Comparison of ENCODE assay signal across 8 cellular contexts in the genomic region with DNA sequence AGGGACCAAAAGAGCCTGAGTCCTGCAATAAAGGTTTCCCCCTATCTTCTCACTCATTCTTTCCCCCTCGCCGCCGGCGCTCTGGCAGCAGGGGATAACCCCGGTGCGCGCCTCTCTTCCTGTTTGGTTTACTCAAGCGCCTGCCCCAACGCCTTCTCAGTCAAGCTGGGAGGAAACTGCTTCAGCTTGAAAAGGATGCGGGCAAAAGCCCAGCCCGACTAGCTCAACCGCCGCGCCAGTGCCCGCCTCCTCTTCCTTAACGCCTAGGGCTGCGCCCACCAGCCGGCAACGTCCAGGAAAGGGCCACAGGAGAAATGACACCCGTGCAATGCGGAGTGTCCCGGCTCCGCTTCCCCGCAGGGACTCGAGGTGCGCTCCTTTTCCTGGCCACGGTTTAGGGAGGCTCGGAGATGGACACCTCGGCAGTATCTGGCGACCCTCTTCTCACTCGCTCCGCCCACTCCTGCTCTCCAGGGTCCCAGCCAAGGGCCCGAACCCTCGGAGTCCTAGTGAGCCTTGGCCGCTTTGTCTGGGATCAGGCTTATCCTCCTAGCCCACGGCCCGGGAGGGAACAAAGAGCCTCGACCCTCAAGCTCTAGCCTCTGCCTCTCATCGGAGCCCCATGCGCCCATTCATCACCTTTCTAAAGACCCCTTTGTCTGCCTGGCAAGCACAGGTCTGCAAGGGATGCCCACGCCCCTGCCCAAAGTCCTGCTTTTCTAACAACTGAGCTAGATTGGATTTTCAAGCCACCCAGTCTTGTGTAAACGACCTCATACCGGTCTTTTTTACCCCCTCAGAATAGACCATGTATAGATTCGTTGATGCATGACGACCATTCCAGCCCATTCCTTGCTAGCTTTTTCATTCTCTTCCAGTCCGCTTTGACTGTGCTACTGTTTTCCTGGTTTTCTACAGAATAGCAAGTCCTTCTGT. TPM values are rescaled to one million over a fixed set of nuclear protein-coding genes. Genes with fewer than 3 reads are reported as not detected.
DNase-seq lines count a peak whose midpoint lies in the region; ATAC-seq and TF ChIP-seq lines count a peak whose summit lies in the region.

No MANE protein-coding gene starts in this region.

- H3F3A ChIP-seq in OCI-LY1 (ENCODE audit: insufficient read depth, low read length), result 0 out of 2 replicates have a peak, but pooled peaks cover 4% of the 10 kb centered on the region

- H4K20me1 ChIP-seq in OCI-LY1 (ENCODE audit: insufficient read depth, low read length), result no peaks in the 10 kb centered on the region

- peaks cover 15% of the 10 kb centered on the region; the same call in 1 of the 2 replicates for H3K79me2 ChIP-seq in OCI-LY1 (ENCODE audit: insufficient read depth, low read length)

- peaks cover 54% of the 10 kb centered on the region for H3K4me1 Mint-ChIP-seq in activated T-cell treated with anti-CD3 and anti-CD28 coated beads, Interleukin-2, amount 50 U/mL, for 24 hours (ENCODE audit: low read depth)

- H3K9ac ChIP-seq in OCI-LY1 (ENCODE audit: low read length) (peak overlapping the region; percentile 74), subcutaneous abdominal adipose tissue (ENCODE audit: low read length in 5 of 5) (peak overlapping the region in 3 of 5 donors; percentile 7 to 83 (median 68))

- H3K27ac Mint-ChIP-seq in activated T-cell treated with anti-CD3 and anti-CD28 coated beads, Interleukin-2, amount 50 U/mL, for 24 hours, result peak overlapping the region; percentile 99

- H3K4me3 ChIP-seq in OCI-LY1 (ENCODE audit: low read depth, low read length, poor library complexity, severe bottlenecking) (peak overlapping the region; percentile 87), fibroblast of the aortic adventitia (ENCODE audit: low read depth, low read length) (peak overlapping the region; percentile 68), neuron (ENCODE audit: low read length) (peak overlapping the region; percentile 80), subcutaneous abdominal adipose tissue (ENCODE audit: low read depth in 1 of 5, low read length in 5 of 5) (peak overlapping the region; percentile 75 to 91 (median 80))

- no peak for TF ChIP-seq CTCF in OCI-LY1 (IDR thresholded peaks at IDR 0.05; ENCODE audit: low read length)
- no peak for TF ChIP-seq CTCF in fibroblast of the aortic adventitia (IDR thresholded peaks at IDR 0.05; ENCODE audit: insufficient read depth, low read length)

- DNase-seq in AML-193 (lab: John Stamatoyannopoulos, UW) (peak; percentile 90 to 91), GM19238 (ENCODE audit: insufficient read length, low spot score) (peak; percentile 24), fibroblast of the aortic adventitia (ENCODE audit: low read depth) (peak; percentile 41)
- peak; percentile 91 for DNase-seq in activated T-cell treated with anti-CD3 and anti-CD28 coated beads, Interleukin-2, amount 50 U/mL, for 24 hours

- H3K36me3 ChIP-seq in OCI-LY1 (ENCODE audit: insufficient read depth, low read length), result peaks cover 8% of the 10 kb centered on the region; the same call in 1 of the 2 replicates
- no peaks in the 10 kb centered on the region for H3K36me3 ChIP-seq in neuron (ENCODE audit: insufficient read depth, low read length)
- H3K36me3 ChIP-seq in subcutaneous abdominal adipose tissue (ENCODE audit: control insufficient read depth in 5 of 5, insufficient read depth in 5 of 5, low read length in 5 of 5), result no peaks in the 10 kb centered on the region

- H3K27ac ChIP-seq in OCI-LY1 (ENCODE audit: low read depth, low read length, poor library complexity, severe bottlenecking), result peak overlapping the region; percentile 97
- H3K27ac ChIP-seq in subcutaneous abdominal adipose tissue (ENCODE audit: low read depth, low read length), result peak overlapping the region; percentile 77

- H3K27me3 Mint-ChIP-seq in activated T-cell treated with anti-CD3 and anti-CD28 coated beads, Interleukin-2, amount 50 U/mL, for 24 hours, result no peaks in the 10 kb centered on the region

- peak overlapping the region; percentile 93 for H3K4me3 Mint-ChIP-seq in activated T-cell treated with anti-CD3 and anti-CD28 coated beads, Interleukin-2, amount 50 U/mL, for 24 hours

- peak; percentile 38 for ATAC-seq in HG03457 (IDR thresholded peaks at IDR 0.05; ENCODE audit: unreplicated experiment)

- H3K4me1 ChIP-seq in OCI-LY1 (ENCODE audit: insufficient read depth, low read length, severe bottlenecking) (peaks cover 44% of the 10 kb centered on the region), neuron (ENCODE audit: insufficient read depth, low read length) (peaks cover 10% of the 10 kb centered on the region), subcutaneous abdominal adipose tissue (ENCODE audit: control insufficient read depth in 5 of 5, insufficient read depth in 5 of 5, low read length in 5 of 5) (peaks cover 2 to 58% (median 48%) of the 10 kb centered on the region in 5 donors)

- peaks cover 3% of the 10 kb centered on the region for H3K9me3 Mint-ChIP-seq in activated T-cell treated with anti-CD3 and anti-CD28 coated beads, Interleukin-2, amount 50 U/mL, for 24 hours

- no peaks in the 10 kb centered on the region for H3K9me2 ChIP-seq in OCI-LY1 (ENCODE audit: low read depth, low read length)

- H3K4me2 ChIP-seq in OCI-LY1 (ENCODE audit: low read length), result peak overlapping the region; percentile 77

- H3K36me3 Mint-ChIP-seq in activated T-cell treated with anti-CD3 and anti-CD28 coated beads, Interleukin-2, amount 50 U/mL, for 24 hours (ENCODE audit: low read depth), result peaks cover 74% of the 10 kb centered on the region

- no peaks in the 10 kb centered on the region for H3K9me3 ChIP-seq in OCI-LY1 (ENCODE audit: low read length)
- no peaks in the 10 kb centered on the region for H3K9me3 ChIP-seq in neuron (ENCODE audit: low read length)
- H3K9me3 ChIP-seq in subcutaneous abdominal adipose tissue (ENCODE audit: control insufficient read depth in 5 of 5, low read length in 5 of 5), result no peaks in the 10 kb centered on the region

- H3K27me3 ChIP-seq in OCI-LY1 (ENCODE audit: insufficient read depth, low read length) (no peaks in the 10 kb centered on the region), neuron (ENCODE audit: insufficient read depth, low read length) (no peaks in the 10 kb centered on the region), subcutaneous abdominal adipose tissue (ENCODE audit: control insufficient read depth in 5 of 5, insufficient read depth in 4 of 5, low read length in 5 of 5) (peaks cover 0 to 19% (median 15%) of the 10 kb centered on the region in 5 donors)

- no peak overlapping the region for H2AFZ ChIP-seq in OCI-LY1 (ENCODE audit: low read length)
- H2AFZ ChIP-seq in neuron (ENCODE audit: low read depth, low read length), result peak overlapping the region; percentile 39

RNA-seq across cellular contexts. Expression of gene ST8SIA4, which starts 2.0 kb away (rescaled TPM):
- total RNA-seq in fibroblast of the aortic adventitia (ENCODE audit: low replicate concordance), result 0.25 and 0.54 TPM in 2 replicates

Comparison
In these comparisons a context has a peak if more than half of its experiments do, and no peak if none do; other contexts are left out.
1. Peak in every context shown above with its lines: DNase-seq, ATAC-seq, H3K4me3 ChIP-seq and H3K27ac ChIP-seq.
2. DNase-seq: peak in every context shown above with its lines; median percentile 91 in activated T-cell treated with anti-CD3 and anti-CD28 coated beads, Interleukin-2, amount 50 U/mL, for 24 hours; 90 in AML-193; 41 in fibroblast of the aortic adventitia; 24 in GM19238.